In the genomic region with DNA sequence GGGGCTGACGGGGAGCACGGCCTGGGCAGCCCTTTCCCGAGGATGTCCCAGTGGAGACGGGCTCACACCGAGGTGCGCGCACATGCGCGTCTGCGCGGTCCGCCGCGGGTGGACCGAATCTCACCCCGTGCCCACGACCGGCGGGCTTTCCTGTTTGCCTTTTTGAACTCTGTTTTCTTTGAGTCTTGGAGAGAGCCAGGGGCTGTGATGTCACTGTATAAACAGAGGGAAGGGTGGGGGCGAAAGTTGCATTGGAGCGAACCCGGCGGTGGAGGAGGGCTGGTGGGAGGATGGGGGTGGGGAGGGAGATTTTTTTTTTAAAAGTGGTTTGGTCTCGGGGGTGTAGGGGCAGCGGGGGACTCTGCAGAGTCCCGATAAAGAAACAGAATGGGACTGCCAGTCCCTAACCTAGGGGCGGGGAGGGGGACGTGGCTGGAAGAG, we compare ENCODE assay signal across 8 cellular contexts.
DNase-seq lines count a peak whose midpoint lies in the region; ATAC-seq and TF ChIP-seq lines count a peak whose summit lies in the region.

No MANE protein-coding gene starts in this region.

- intact Hi-C loops in aorta (cut with DNase I): loop anchor here (1.0 to 5.0 kb wide), 5 partner anchors 137 to 391 kb away; no protein-coding TSS in a partner anchor

- peaks cover 18% of the 10 kb centered on the region for H3K4me1 ChIP-seq in muscle layer of colon (ENCODE audit: insufficient read depth, low read length)
- H3K4me1 ChIP-seq in aorta (ENCODE audit: control insufficient read depth in 1 of 2, insufficient read depth in 2 of 2, low read length in 2 of 2): peaks cover 0 to 3% of the 10 kb centered on the region in 2 donors

- peak overlapping the region; percentile 61 for H3K4me3 ChIP-seq in epithelial cell of proximal tubule (ENCODE audit: low read depth, low read length)
- peak overlapping the region; percentile 73 to 78 for H3K4me3 ChIP-seq in muscle layer of colon (ENCODE audit: low read depth in 1 of 2, low read length in 2 of 2)
- H3K4me3 ChIP-seq in aorta (ENCODE audit: low read length in 2 of 2): peak overlapping the region; percentile 31 to 61

- H3K36me3 ChIP-seq in muscle layer of colon (ENCODE audit: insufficient read depth, low read length) (no peaks in the 10 kb centered on the region), aorta (ENCODE audit: control insufficient read depth in 1 of 2, insufficient read depth in 2 of 2, low read length in 1 of 2) (no peaks in the 10 kb centered on the region)

- ATAC-seq in stimulated activated naive CD8-positive, alpha-beta T cell treated with anti-CD3 and anti-CD28 coated beads, Interleukin-15, amount 100 ng/mL, for 72 hours: peak; percentile 8
- ATAC-seq in stimulated activated naive CD8-positive, alpha-beta T cell treated with anti-CD3 and anti-CD28 coated beads, Interleukin-15, Interleukin-2, amounts not matched to agents 100 U/mL and 50 U/mL, for 24 hours: no peak
- ATAC-seq in aorta (ENCODE audit: low FRiP score): peak; percentile 70
- ATAC-seq in HG02938 (IDR thresholded peaks at IDR 0.05; ENCODE audit: unreplicated experiment): no peak
- ATAC-seq in GM19397 (IDR thresholded peaks at IDR 0.05; ENCODE audit: unreplicated experiment): no peak
- no peak for ATAC-seq in GM21723 (IDR thresholded peaks at IDR 0.05; ENCODE audit: unreplicated experiment)

- H3K27me3 Mint-ChIP-seq in stimulated activated naive CD8-positive, alpha-beta T cell treated with anti-CD3 and anti-CD28 coated beads, Interleukin-15, amount 100 ng/mL, for 72 hours: peaks cover 50% of the 10 kb centered on the region

- H3K4me1 Mint-ChIP-seq in stimulated activated naive CD8-positive, alpha-beta T cell treated with anti-CD3 and anti-CD28 coated beads, Interleukin-15, amount 100 ng/mL, for 72 hours: peaks cover 16% of the 10 kb centered on the region

- H3K4me3 Mint-ChIP-seq in stimulated activated naive CD8-positive, alpha-beta T cell treated with anti-CD3 and anti-CD28 coated beads, Interleukin-15, amount 100 ng/mL, for 72 hours: peak overlapping the region in 1 of 2 donors; percentile 62

- no peak for TF ChIP-seq CTCF in epithelial cell of proximal tubule (conservative IDR thresholded peaks at IDR 0.05; ENCODE audit: low read depth, low read length)

- peak overlapping the region in 1 of 2 donors; percentile 57 for H3K27ac Mint-ChIP-seq in stimulated activated naive CD8-positive, alpha-beta T cell treated with anti-CD3 and anti-CD28 coated beads, Interleukin-15, amount 100 ng/mL, for 72 hours

- no peaks in the 10 kb centered on the region for H3K9me3 Mint-ChIP-seq in stimulated activated naive CD8-positive, alpha-beta T cell treated with anti-CD3 and anti-CD28 coated beads, Interleukin-15, amount 100 ng/mL, for 72 hours

- no peak overlapping the region for H3K9ac ChIP-seq in muscle layer of colon (ENCODE audit: low read length)

- H3K27me3 ChIP-seq in muscle layer of colon (ENCODE audit: control insufficient read depth in 1 of 2, insufficient read depth in 2 of 2, low read length in 2 of 2): peaks cover 0 to 6% of the 10 kb centered on the region in 2 donors
- H3K27me3 ChIP-seq in aorta (ENCODE audit: control insufficient read depth in 1 of 2, insufficient read depth in 2 of 2, low read length in 1 of 2): no peaks in the 10 kb centered on the region

- H3K9me3 ChIP-seq in muscle layer of colon (ENCODE audit: low read length) (no peaks in the 10 kb centered on the region), aorta (ENCODE audit: control insufficient read depth, low read length) (no peaks in the 10 kb centered on the region)

- no peak for DNase-seq in stimulated activated naive CD8-positive, alpha-beta T cell treated with anti-CD3 and anti-CD28 coated beads, Interleukin-15, amount 100 ng/mL, for 72 hours
- no peak for DNase-seq in stimulated activated naive CD8-positive, alpha-beta T cell treated with anti-CD3 and anti-CD28 coated beads, Interleukin-15, Interleukin-2, amounts not matched to agents 100 U/mL and 50 U/mL, for 24 hours
- no peak for DNase-seq in epithelial cell of proximal tubule (ENCODE audit: low read depth)
- peak; percentile 81 to 88 for DNase-seq in aorta

- WGBS in aorta, 2 donors: 1% methylated on average over 28 of the region's 28 CpGs

- H3K27ac ChIP-seq in muscle layer of colon (ENCODE audit: low read depth, low read length) (no peak overlapping the region), aorta (ENCODE audit: low read depth in 1 of 2, low read length in 2 of 2) (peak overlapping the region; percentile 24 to 97)

Comparison
In these comparisons a context has a peak if more than half of its experiments do, and no peak if none do; other contexts are left out.
1. ATAC-seq: peak in stimulated activated naive CD8-positive, alpha-beta T cell treated with anti-CD3 and anti-CD28 coated beads, Interleukin-15, amount 100 ng/mL, for 72 hours (single experiment) and aorta (single experiment); none in stimulated activated naive CD8-positive, alpha-beta T cell treated with anti-CD3 and anti-CD28 coated beads, Interleukin-15, Interleukin-2, amounts not matched to agents 100 U/mL and 50 U/mL, for 24 hours (single experiment), HG02938 (single experiment), GM19397 (single experiment) and GM21723 (single experiment).
2. DNase-seq: peak in aorta (2 of 2); none in stimulated activated naive CD8-positive, alpha-beta T cell treated with anti-CD3 and anti-CD28 coated beads, Interleukin-15, amount 100 ng/mL, for 72 hours (0 of 2), stimulated activated naive CD8-positive, alpha-beta T cell treated with anti-CD3 and anti-CD28 coated beads, Interleukin-15, Interleukin-2, amounts not matched to agents 100 U/mL and 50 U/mL, for 24 hours (single experiment) and epithelial cell of proximal tubule (single experiment).
3. Peak in every context shown above with its lines, with median percentiles within 50 percentile points of each other: H3K4me3 ChIP-seq.